28 cellular contexts compared by ENCODE assay signal in the genomic region with DNA sequence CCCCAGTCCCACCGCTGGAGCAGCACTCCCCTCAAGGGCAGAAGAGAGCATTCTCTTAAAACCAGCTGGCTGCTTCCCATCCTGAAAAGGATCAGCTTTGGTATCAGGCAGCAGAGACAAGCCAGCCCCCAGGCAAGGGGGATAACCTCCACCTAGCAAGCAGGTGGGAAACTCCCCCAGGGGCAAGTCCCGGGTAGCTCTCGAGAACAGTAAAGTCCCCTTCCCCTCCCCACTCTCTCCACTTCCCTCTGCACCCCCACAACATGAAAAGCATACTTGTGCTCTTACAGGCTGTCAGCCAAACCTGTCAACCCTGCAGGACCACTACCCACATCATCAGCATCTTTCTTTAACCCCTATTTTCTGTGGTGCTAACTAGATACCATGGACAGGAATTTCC.
"Had no signal": no experiment of that assay in that cellular context is flagged by ENCODE, and none has a peak within 500 bp of the region (broad histone marks: within the 10 kb centered on the region; RNA-seq: fewer than 3 reads in every experiment).

No MANE protein-coding gene starts in this region.

- H3K27ac ChIP-seq: ascending aorta, breast epithelium, cardiac muscle cell, coronary artery, esophagus muscularis mucosa, foreskin keratinocyte, gastrocnemius medialis, heart left ventricle had no signal

- H3K4me1 ChIP-seq: ascending aorta, breast epithelium, esophagus muscularis mucosa, foreskin keratinocyte, gastrocnemius medialis had no signal

- H3K4me3 ChIP-seq: ascending aorta, breast epithelium, cardiac muscle cell, coronary artery, esophagus muscularis mucosa, gastrocnemius medialis, heart left ventricle had no signal

- H3K9me3 ChIP-seq: ascending aorta, breast epithelium, esophagus muscularis mucosa, gastrocnemius medialis, heart left ventricle had no signal

- H3K36me3 ChIP-seq: ascending aorta, breast epithelium, cardiac muscle cell, esophagus muscularis mucosa, gastrocnemius medialis, heart left ventricle had no signal

- ATAC-seq: activated CD4-positive, alpha-beta T cell treated with anti-CD3 and anti-CD28 coated beads for 36 hours; activated CD8-positive, alpha-beta memory T cell treated with anti-CD3 and anti-CD28 coated beads, Interleukin-2, amount 10 ng/mL, durations not matched to agents 7 days and 5 days; activated CD8-positive, alpha-beta T cell treated with anti-CD3 and anti-CD28 coated beads, Interleukin-2, amount 10 ng/mL, durations not matched to agents 7 days and 5 days; activated naive CD4-positive, alpha-beta T cell treated with anti-CD3 and anti-CD28 coated beads, Interleukin-2, amount 50 U/mL, for 72 hours; activated T-cell treated with anti-CD3 and anti-CD28 coated beads, Interleukin-2, amount 50 U/mL, for 72 hours; effector memory CD8-positive, alpha-beta T cell; foreskin keratinocyte; gastrocnemius medialis; heart left ventricle had no signal

- DNase-seq: activated CD4-positive, alpha-beta memory T cell treated with anti-CD3 and anti-CD28 coated beads for 36 hours; activated CD4-positive, alpha-beta T cell treated with anti-CD3 and anti-CD28 coated beads for 36 hours; activated CD4-positive, alpha-beta T cell treated with anti-CD3 and anti-CD28 coated beads, Interleukin-2, amount 10 ng/mL, durations not matched to agents 24 days and 14 days; activated CD4-positive, CD25-positive, alpha-beta regulatory T cell; activated CD4-positive, CD25-positive, alpha-beta regulatory T cell treated with anti-CD3 and anti-CD28 coated beads, Interleukin-2, amount 50 U/mL, for 72 hours; activated CD8-positive, alpha-beta memory T cell treated with anti-CD3 and anti-CD28 coated beads, Interleukin-2, amount 10 ng/mL, durations not matched to agents 7 days and 5 days; activated CD8-positive, alpha-beta memory T cell treated with anti-CD3 and anti-CD28 coated beads, Interleukin-2, amount 50 U/mL, for 4 hours; activated CD8-positive, alpha-beta T cell treated with anti-CD3 and anti-CD28 coated beads, Interleukin-2, amount 10 ng/mL, durations not matched to agents 7 days and 5 days; activated gamma-delta T cell; activated naive CD4-positive, alpha-beta T cell; activated naive CD4-positive, alpha-beta T cell treated with anti-CD3 and anti-CD28 coated beads, Interleukin-2, amount 10 ng/mL, durations not matched to agents 7 days and 5 days; activated naive CD8-positive, alpha-beta T cell treated with anti-CD3 and anti-CD28 coated beads, Interleukin-2, amount 10 ng/mL, durations not matched to agents 7 days and 5 days; activated T-cell treated with anti-CD3 and anti-CD28 coated beads, Interleukin-2, amount 50 U/mL, for 1 hour; activated T-cell treated with anti-CD3 and anti-CD28 coated beads, Interleukin-2, amount 50 U/mL, for 72 hours; effector CD4-positive, alpha-beta T cell; effector memory CD8-positive, alpha-beta T cell; erythroblast; foreskin keratinocyte; gastrocnemius medialis; glutamatergic neuron; heart left ventricle; T-helper 2 cell had no signal

- H3K27me3 ChIP-seq: ascending aorta, foreskin keratinocyte had no signal
